ENCODE assay signal across 18 cellular contexts in the genomic region with DNA sequence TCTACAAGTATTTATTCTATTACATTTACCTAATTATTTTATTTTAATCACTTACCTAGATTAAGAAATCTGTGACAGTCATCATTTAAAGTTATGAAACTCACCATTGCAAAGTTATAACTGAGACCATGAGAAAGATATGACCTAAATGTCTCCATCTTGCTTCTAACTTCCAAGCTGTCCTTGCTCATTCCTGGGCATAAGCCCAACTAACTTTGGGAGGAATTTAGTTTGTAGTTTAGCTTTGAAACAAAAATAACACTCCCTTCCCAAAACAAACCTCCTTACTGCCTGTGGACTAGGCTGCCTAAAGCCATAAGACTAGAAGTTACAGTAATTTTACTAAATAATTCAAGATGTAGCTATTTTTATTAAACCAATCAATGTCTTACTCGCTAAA.
"Had no signal": no experiment of that assay in that cellular context is flagged by ENCODE, and none has a peak within 500 bp of the region (broad histone marks: within the 10 kb centered on the region; RNA-seq: fewer than 3 reads in every experiment).

No MANE protein-coding gene starts in this region.

- H3K27me3 ChIP-seq: adrenal gland, neural progenitor cell, spleen, upper lobe of left lung had no signal

- H3K4me1 ChIP-seq: adrenal gland, foreskin keratinocyte, lower lobe of right lung, neural progenitor cell, prostate gland, spleen, upper lobe of left lung had no signal

- DNase-seq: activated CD4-positive, alpha-beta T cell treated with anti-CD3 and anti-CD28 coated beads, Interleukin-2, amount 10 ng/mL, durations not matched to agents 24 days and 14 days; activated CD8-positive, alpha-beta T cell treated with anti-CD3 and anti-CD28 coated beads for 36 hours; activated gamma-delta T cell; adrenal gland; cerebellar nuclear complex; foreskin keratinocyte; lower lobe of right lung; naive thymus-derived CD4-positive, alpha-beta T cell; spleen; stimulated activated CD4-positive, alpha-beta T cell treated with anti-CD3 and anti-CD28 coated beads, Interleukin-4, amount 100 ng/mL, for 1 hour; stimulated activated naive CD4-positive, alpha-beta T cell treated with Interleukin-2 at 50 U/mL for 16 hours; upper lobe of left lung had no signal

- H3K4me3 ChIP-seq: adrenal gland, coronary artery, lower lobe of right lung, neural progenitor cell, prostate gland, spleen, upper lobe of left lung had no signal

- H3K9me3 ChIP-seq: adrenal gland, lower lobe of right lung, prostate gland, upper lobe of left lung had no signal

- H3K4me2 ChIP-seq: neural progenitor cell had no signal

- FAIRE-seq: bronchial epithelial cell had no signal

- ATAC-seq: activated CD8-positive, alpha-beta T cell treated with anti-CD3 and anti-CD28 coated beads for 36 hours; foreskin keratinocyte; left lobe of liver; lower lobe of right lung; naive thymus-derived CD4-positive, alpha-beta T cell; SK-N-SH treated with all-trans-retinoic acid at 6 μM for 48 hours had no signal

- H3K27ac ChIP-seq: adrenal gland, foreskin keratinocyte, lower lobe of right lung, neural progenitor cell, prostate gland, spleen, upper lobe of left lung had no signal

- H3K36me3 ChIP-seq: adrenal gland, lower lobe of right lung, neural progenitor cell, prostate gland, spleen, upper lobe of left lung had no signal

- H3K9ac ChIP-seq: neural progenitor cell had no signal

- H2AFZ ChIP-seq: neural progenitor cell had no signal
